1 cellular context compared by ENCODE assay signal in genomic region chr20:32539063-32539816, GRCh38.
A peak's percentile ranks its signal among the peaks of the same experiment; 100 is the strongest.
TF ChIP-seq lines count a peak whose summit lies in the region.

No MANE protein-coding gene starts in this region.

TF ChIP-seq in K562, 482 proteins besides CTCF, POLR2A, EP300 and RAD21 (continued from another document and continues in another):
- TF ChIP-seq CTCFL (IDR thresholded peaks at IDR 0.05; ENCODE audit: borderline replicate concordance, insufficient read depth, low read depth, low read length, poor library complexity, severe bottlenecking) (no peak), DDX20 (tag; IDR thresholded peaks at IDR 0.05; ENCODE audit: low read depth) (no peak), HDGF (IDR thresholded peaks at IDR 0.05) (no peak; the same call in 1 of the 2 replicates), ZC3H11A (IDR thresholded peaks at IDR 0.05; ENCODE audit: low read depth, low read length) (no peak), THRAP3 (IDR thresholded peaks at IDR 0.05; ENCODE audit: borderline replicate concordance) (no peak), HDAC8 (tag; IDR thresholded peaks at IDR 0.05) (no peak), ZNF609 (CRISPR knock-in tag; IDR thresholded peaks at IDR 0.05; ENCODE audit: borderline replicate concordance) (no peak), PRPF4 (IDR thresholded peaks at IDR 0.05; ENCODE audit: insufficient read depth, low read depth, low read length, poor library complexity, severe bottlenecking) (no peak), SREBF1 (IDR thresholded peaks at IDR 0.05; ENCODE audit: borderline replicate concordance, low read depth, low read length) (no peak), UBTF (IDR thresholded peaks at IDR 0.05; ENCODE audit: borderline replicate concordance in 1 of 2, low read depth in 2 of 2, low read length in 2 of 2) (no peak), CBFA2T3 (IDR thresholded peaks at IDR 0.05) (no peak), PCBP2 (IDR thresholded peaks at IDR 0.05; ENCODE audit: low read depth, low read length, poor library complexity, severe bottlenecking) (no peak), ESRRB (CRISPR knock-in tag; IDR thresholded peaks at IDR 0.05; ENCODE audit: borderline replicate concordance) (no peak), GMEB1 (CRISPR knock-in tag; IDR thresholded peaks at IDR 0.05) (0 out of 2 replicates have a peak, but pooled peaks have one; percentile 10), NCOA4 (IDR thresholded peaks at IDR 0.05; ENCODE audit: partially characterized antibody) (no peak), ZBTB43 (CRISPR knock-in tag; IDR thresholded peaks at IDR 0.05) (no peak), POLR2H (tag; IDR thresholded peaks at IDR 0.05; ENCODE audit: low read depth) (no peak), MEF2A (IDR thresholded peaks at IDR 0.05; ENCODE audit: control insufficient read depth, low read depth, low read length) (no peak), DLX4 (CRISPR knock-in tag; IDR thresholded peaks at IDR 0.05) (no peak)
- TF ChIP-seq, protein P1, sequence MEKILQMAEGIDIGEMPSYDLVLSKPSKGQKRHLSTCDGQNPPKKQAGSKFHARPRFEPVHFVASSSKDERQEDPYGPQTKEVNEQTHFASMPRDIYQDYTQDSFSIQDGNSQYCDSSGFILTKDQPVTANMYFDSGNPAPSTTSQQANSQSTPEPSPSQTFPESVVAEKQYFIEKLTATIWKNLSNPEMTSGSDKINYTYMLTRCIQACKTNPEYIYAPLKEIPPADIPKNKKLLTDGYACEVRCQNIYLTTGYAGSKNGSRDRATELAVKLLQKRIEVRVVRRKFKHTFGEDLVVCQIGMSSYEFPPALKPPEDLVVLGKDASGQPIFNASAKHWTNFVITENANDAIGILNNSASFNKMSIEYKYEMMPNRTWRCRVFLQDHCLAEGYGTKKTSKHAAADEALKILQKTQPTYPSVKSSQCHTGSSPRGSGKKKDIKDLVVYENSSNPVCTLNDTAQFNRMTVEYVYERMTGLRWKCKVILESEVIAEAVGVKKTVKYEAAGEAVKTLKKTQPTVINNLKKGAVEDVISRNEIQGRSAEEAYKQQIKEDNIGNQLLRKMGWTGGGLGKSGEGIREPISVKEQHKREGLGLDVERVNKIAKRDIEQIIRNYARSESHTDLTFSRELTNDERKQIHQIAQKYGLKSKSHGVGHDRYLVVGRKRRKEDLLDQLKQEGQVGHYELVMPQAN (IDR thresholded peaks at IDR 0.05; ENCODE audit: borderline replicate concordance) = no peak
- TF ChIP-seq, protein P2, sequence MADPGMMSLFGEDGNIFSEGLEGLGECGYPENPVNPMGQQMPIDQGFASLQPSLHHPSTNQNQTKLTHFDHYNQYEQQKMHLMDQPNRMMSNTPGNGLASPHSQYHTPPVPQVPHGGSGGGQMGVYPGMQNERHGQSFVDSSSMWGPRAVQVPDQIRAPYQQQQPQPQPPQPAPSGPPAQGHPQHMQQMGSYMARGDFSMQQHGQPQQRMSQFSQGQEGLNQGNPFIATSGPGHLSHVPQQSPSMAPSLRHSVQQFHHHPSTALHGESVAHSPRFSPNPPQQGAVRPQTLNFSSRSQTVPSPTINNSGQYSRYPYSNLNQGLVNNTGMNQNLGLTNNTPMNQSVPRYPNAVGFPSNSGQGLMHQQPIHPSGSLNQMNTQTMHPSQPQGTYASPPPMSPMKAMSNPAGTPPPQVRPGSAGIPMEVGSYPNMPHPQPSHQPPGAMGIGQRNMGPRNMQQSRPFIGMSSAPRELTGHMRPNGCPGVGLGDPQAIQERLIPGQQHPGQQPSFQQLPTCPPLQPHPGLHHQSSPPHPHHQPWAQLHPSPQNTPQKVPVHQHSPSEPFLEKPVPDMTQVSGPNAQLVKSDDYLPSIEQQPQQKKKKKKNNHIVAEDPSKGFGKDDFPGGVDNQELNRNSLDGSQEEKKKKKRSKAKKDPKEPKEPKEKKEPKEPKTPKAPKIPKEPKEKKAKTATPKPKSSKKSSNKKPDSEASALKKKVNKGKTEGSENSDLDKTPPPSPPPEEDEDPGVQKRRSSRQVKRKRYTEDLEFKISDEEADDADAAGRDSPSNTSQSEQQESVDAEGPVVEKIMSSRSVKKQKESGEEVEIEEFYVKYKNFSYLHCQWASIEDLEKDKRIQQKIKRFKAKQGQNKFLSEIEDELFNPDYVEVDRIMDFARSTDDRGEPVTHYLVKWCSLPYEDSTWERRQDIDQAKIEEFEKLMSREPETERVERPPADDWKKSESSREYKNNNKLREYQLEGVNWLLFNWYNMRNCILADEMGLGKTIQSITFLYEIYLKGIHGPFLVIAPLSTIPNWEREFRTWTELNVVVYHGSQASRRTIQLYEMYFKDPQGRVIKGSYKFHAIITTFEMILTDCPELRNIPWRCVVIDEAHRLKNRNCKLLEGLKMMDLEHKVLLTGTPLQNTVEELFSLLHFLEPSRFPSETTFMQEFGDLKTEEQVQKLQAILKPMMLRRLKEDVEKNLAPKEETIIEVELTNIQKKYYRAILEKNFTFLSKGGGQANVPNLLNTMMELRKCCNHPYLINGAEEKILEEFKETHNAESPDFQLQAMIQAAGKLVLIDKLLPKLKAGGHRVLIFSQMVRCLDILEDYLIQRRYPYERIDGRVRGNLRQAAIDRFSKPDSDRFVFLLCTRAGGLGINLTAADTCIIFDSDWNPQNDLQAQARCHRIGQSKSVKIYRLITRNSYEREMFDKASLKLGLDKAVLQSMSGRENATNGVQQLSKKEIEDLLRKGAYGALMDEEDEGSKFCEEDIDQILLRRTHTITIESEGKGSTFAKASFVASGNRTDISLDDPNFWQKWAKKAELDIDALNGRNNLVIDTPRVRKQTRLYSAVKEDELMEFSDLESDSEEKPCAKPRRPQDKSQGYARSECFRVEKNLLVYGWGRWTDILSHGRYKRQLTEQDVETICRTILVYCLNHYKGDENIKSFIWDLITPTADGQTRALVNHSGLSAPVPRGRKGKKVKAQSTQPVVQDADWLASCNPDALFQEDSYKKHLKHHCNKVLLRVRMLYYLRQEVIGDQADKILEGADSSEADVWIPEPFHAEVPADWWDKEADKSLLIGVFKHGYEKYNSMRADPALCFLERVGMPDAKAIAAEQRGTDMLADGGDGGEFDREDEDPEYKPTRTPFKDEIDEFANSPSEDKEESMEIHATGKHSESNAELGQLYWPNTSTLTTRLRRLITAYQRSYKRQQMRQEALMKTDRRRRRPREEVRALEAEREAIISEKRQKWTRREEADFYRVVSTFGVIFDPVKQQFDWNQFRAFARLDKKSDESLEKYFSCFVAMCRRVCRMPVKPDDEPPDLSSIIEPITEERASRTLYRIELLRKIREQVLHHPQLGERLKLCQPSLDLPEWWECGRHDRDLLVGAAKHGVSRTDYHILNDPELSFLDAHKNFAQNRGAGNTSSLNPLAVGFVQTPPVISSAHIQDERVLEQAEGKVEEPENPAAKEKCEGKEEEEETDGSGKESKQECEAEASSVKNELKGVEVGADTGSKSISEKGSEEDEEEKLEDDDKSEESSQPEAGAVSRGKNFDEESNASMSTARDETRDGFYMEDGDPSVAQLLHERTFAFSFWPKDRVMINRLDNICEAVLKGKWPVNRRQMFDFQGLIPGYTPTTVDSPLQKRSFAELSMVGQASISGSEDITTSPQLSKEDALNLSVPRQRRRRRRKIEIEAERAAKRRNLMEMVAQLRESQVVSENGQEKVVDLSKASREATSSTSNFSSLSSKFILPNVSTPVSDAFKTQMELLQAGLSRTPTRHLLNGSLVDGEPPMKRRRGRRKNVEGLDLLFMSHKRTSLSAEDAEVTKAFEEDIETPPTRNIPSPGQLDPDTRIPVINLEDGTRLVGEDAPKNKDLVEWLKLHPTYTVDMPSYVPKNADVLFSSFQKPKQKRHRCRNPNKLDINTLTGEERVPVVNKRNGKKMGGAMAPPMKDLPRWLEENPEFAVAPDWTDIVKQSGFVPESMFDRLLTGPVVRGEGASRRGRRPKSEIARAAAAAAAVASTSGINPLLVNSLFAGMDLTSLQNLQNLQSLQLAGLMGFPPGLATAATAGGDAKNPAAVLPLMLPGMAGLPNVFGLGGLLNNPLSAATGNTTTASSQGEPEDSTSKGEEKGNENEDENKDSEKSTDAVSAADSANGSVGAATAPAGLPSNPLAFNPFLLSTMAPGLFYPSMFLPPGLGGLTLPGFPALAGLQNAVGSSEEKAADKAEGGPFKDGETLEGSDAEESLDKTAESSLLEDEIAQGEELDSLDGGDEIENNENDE (IDR thresholded peaks at IDR 0.05; ENCODE audit: low read depth, low read length) = no peak
